Comparison of ENCODE assay signal across 1 cellular context in the genomic region with DNA sequence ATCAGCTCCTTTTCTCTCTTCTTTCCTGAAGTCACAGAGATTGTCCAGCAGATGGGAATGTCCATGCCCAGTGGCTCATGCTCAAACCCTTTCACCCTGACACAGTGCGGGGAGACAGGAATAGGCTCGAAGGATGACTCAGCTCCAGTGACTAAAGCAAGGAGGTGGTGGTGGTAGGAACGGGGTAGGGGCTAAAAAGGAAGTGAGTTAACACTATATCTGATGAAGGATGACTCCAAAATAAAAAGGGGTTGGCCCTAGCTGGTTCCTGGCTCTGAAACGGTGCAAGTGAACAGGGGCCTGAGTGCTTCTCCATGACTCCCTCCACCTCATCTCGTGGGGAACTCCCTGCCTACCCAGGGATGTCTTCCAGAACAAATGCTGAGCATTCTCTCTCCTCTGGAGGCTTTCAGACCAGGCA.
TF ChIP-seq lines count a peak whose summit lies in the region.

No MANE protein-coding gene starts in this region.

TF ChIP-seq in SK-N-SH, 30 proteins besides CTCF, POLR2A, EP300 and RAD21 (continued from another document):
- no peak for TF ChIP-seq CHD2 (IDR thresholded peaks at IDR 0.05; ENCODE audit: low read length, partially characterized antibody)
- no peak; the same call in 1 of the 2 replicates for TF ChIP-seq SIN3A (IDR thresholded peaks at IDR 0.05; ENCODE audit: borderline replicate concordance, low read depth, low read length)
- TF ChIP-seq RXRA (IDR thresholded peaks at IDR 0.05; ENCODE audit: borderline replicate concordance, low read depth) = peak; percentile 51; the same call in 1 of the 2 replicates
- TF ChIP-seq, protein P1, sequence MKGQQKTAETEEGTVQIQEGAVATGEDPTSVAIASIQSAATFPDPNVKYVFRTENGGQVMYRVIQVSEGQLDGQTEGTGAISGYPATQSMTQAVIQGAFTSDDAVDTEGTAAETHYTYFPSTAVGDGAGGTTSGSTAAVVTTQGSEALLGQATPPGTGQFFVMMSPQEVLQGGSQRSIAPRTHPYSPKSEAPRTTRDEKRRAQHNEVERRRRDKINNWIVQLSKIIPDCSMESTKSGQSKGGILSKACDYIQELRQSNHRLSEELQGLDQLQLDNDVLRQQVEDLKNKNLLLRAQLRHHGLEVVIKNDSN (IDR thresholded peaks at IDR 0.05; ENCODE audit: borderline replicate concordance, low read depth) = peak; percentile 36; the same call in 1 of the 2 replicates
- TF ChIP-seq, protein P2, sequence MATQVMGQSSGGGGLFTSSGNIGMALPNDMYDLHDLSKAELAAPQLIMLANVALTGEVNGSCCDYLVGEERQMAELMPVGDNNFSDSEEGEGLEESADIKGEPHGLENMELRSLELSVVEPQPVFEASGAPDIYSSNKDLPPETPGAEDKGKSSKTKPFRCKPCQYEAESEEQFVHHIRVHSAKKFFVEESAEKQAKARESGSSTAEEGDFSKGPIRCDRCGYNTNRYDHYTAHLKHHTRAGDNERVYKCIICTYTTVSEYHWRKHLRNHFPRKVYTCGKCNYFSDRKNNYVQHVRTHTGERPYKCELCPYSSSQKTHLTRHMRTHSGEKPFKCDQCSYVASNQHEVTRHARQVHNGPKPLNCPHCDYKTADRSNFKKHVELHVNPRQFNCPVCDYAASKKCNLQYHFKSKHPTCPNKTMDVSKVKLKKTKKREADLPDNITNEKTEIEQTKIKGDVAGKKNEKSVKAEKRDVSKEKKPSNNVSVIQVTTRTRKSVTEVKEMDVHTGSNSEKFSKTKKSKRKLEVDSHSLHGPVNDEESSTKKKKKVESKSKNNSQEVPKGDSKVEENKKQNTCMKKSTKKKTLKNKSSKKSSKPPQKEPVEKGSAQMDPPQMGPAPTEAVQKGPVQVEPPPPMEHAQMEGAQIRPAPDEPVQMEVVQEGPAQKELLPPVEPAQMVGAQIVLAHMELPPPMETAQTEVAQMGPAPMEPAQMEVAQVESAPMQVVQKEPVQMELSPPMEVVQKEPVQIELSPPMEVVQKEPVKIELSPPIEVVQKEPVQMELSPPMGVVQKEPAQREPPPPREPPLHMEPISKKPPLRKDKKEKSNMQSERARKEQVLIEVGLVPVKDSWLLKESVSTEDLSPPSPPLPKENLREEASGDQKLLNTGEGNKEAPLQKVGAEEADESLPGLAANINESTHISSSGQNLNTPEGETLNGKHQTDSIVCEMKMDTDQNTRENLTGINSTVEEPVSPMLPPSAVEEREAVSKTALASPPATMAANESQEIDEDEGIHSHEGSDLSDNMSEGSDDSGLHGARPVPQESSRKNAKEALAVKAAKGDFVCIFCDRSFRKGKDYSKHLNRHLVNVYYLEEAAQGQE (IDR thresholded peaks at IDR 0.05; ENCODE audit: low read depth, low read length) = no peak
- TF ChIP-seq GATA2 (CRISPR knock-in tag; IDR thresholded peaks at IDR 0.05) = no peak
- TF ChIP-seq FOSL2 (IDR thresholded peaks at IDR 0.05; ENCODE audit: borderline replicate concordance, low read depth) = peak; percentile 98
